9 cellular contexts compared by ENCODE assay signal in genomic region chr1:21322681-21323016, GRCh38. TPM values are rescaled to one million over a fixed set of nuclear protein-coding genes. Genes with fewer than 3 reads are reported as not detected.
DNase-seq lines count a peak whose midpoint lies in the region; ATAC-seq and TF ChIP-seq lines count a peak whose summit lies in the region.
"Had no signal": no experiment of that assay in that cellular context is flagged by ENCODE, and none has a peak within 500 bp of the region (broad histone marks: within the 10 kb centered on the region; RNA-seq: fewer than 3 reads in every experiment).

No MANE protein-coding gene starts in this region.

- TF ChIP-seq CTCF in GM23338 (conservative IDR thresholded peaks at IDR 0.05; ENCODE audit: low read depth in 2 of 2) (no peak), gastroesophageal sphincter (IDR thresholded peaks at IDR 0.05) (no peak)

- H3F3A ChIP-seq in GM23338 (replicated peaks; ENCODE audit: low read depth): no peaks in the 10 kb centered on the region

- peaks cover 88% of the 10 kb centered on the region for H3K4me1 ChIP-seq in GM23338 (ENCODE audit: insufficient read depth)
- peaks cover 8 to 100% (median 92%) of the 10 kb centered on the region in 3 donors for H3K4me1 ChIP-seq in gastroesophageal sphincter
- H3K4me1 ChIP-seq in skeletal muscle satellite cell (ENCODE audit: control insufficient read depth, insufficient read depth, low read length): peaks cover 81% of the 10 kb centered on the region

- no peak for DNase-seq in GM23338 (ENCODE audit: low spot score)
- DNase-seq in T-cell: no peak
- DNase-seq in activated gamma-delta T cell (lab: John Stamatoyannopoulos, UW): no peak
- DNase-seq in NCI-H226: no peak
- DNase-seq in stimulated activated CD4-positive, alpha-beta T cell treated with anti-CD3 and anti-CD28 coated beads, Interleukin-12 subunit alpha, Interleukin-12 subunit beta, amount 100 ng/mL, for 4 hours: no peak
- DNase-seq: activated CD4-positive, alpha-beta T cell treated with anti-CD3 and anti-CD28 coated beads, Interleukin-2, amount 50 U/mL, for 4 hours had no signal

- H3K9me3 ChIP-seq in gastroesophageal sphincter: no peaks in the 10 kb centered on the region
- no peaks in the 10 kb centered on the region for H3K9me3 ChIP-seq in skeletal muscle satellite cell (replicated peaks; ENCODE audit: low read length)

- TF ChIP-seq EP300 in gastroesophageal sphincter (IDR thresholded peaks at IDR 0.05): no peak

- ATAC-seq in GM23338 (peak; percentile 4), T-cell (replicated peaks in 1 of 4) (no peak), gastroesophageal sphincter (no peak), HG03520 (IDR thresholded peaks at IDR 0.05; ENCODE audit: unreplicated experiment) (no peak)

- no peaks in the 10 kb centered on the region for H4K20me1 ChIP-seq in GM23338 (replicated peaks; ENCODE audit: insufficient read depth)

- no peak for TF ChIP-seq POLR2A in gastroesophageal sphincter (IDR thresholded peaks at IDR 0.05)

- 29 to 45% methylated on average over 5 of the region's 6 CpGs for WGBS in gastroesophageal sphincter (ENCODE audit: low coverage in 1 of 2), 2 donors

- peak overlapping the region; percentile 92 for H3K27ac Mint-ChIP-seq in GM23338
- peak overlapping the region; percentile 67 to 88 for H3K27ac Mint-ChIP-seq in T-cell

- peak overlapping the region; percentile 37; the same call in 1 of the 3 replicates for H3K4me3 Mint-ChIP-seq in GM23338
- H3K4me3 Mint-ChIP-seq in T-cell: peak overlapping the region in 1 of 3 donors; percentile 83

- H3K36me3 Mint-ChIP-seq in GM23338 (ENCODE audit: low read depth) (no peaks in the 10 kb centered on the region), T-cell (peaks cover 16% of the 10 kb centered on the region)

- H3K9ac ChIP-seq in skeletal muscle satellite cell (ENCODE audit: low read depth, low read length): peak overlapping the region; percentile 56

- POLR2A ChIA-PET in T-cell (lab: Charles Lee): no interaction called here

- H3K27me3 ChIP-seq in GM23338 (ENCODE audit: insufficient read depth) (no peaks in the 10 kb centered on the region), gastroesophageal sphincter (no peaks in the 10 kb centered on the region), skeletal muscle satellite cell (ENCODE audit: control insufficient read depth, insufficient read depth, low read length) (no peaks in the 10 kb centered on the region)

- CTCF ChIA-PET in T-cell (lab: Charles Lee): no interaction called here

- H3K9me3 Mint-ChIP-seq in GM23338: no peaks in the 10 kb centered on the region
- no peaks in the 10 kb centered on the region for H3K9me3 Mint-ChIP-seq in T-cell

- H3K27me3 Mint-ChIP-seq in GM23338 (ENCODE audit: insufficient read depth, low read depth, poor library complexity) (peaks cover 16% of the 10 kb centered on the region), T-cell (no peaks in the 10 kb centered on the region)

- peaks cover 96% of the 10 kb centered on the region for H3K4me1 Mint-ChIP-seq in GM23338
- peaks cover 69 to 86% (median 77%) of the 10 kb centered on the region in 3 donors for H3K4me1 Mint-ChIP-seq in T-cell

- H3K4me2 ChIP-seq in GM23338 (peak overlapping the region; percentile 73), skeletal muscle satellite cell (ENCODE audit: low read length) (peak overlapping the region; percentile 43)

- H3K79me2 ChIP-seq in GM23338 (replicated peaks; ENCODE audit: insufficient read depth): peaks cover 20% of the 10 kb centered on the region

- H3K4me3 ChIP-seq in GM23338: peak overlapping the region; percentile 13; the same call in 1 of the 2 replicates
- no peak overlapping the region for H3K4me3 ChIP-seq in gastroesophageal sphincter
- peak overlapping the region; percentile 33 for H3K4me3 ChIP-seq in skeletal muscle satellite cell (ENCODE audit: low read length)

- H3K36me3 ChIP-seq in GM23338 (ENCODE audit: insufficient read depth) (no peaks in the 10 kb centered on the region), gastroesophageal sphincter (no peaks in the 10 kb centered on the region), skeletal muscle satellite cell (ENCODE audit: insufficient read depth, low read length) (no peaks in the 10 kb centered on the region)

- no peaks in the 10 kb centered on the region for H3K9me2 ChIP-seq in GM23338 (ENCODE audit: insufficient read depth)

- no peak overlapping the region for H2AFZ ChIP-seq in GM23338

- H3K27ac ChIP-seq in GM23338 (ENCODE audit: low read depth): peak overlapping the region; percentile 90
- peak overlapping the region in 3 of 4 donors; percentile 76 to 87 (median 86) for H3K27ac ChIP-seq in gastroesophageal sphincter

TF ChIP-seq in GM23338, 12 proteins besides CTCF, POLR2A, EP300 and RAD21 (continues in another document):
- no peak for TF ChIP-seq CREB1 (CRISPR knock-in tag; IDR thresholded peaks at IDR 0.05; ENCODE audit: low read depth)
- TF ChIP-seq ZNF331 (CRISPR knock-in tag; IDR thresholded peaks at IDR 0.05; ENCODE audit: low read depth): no peak
- no peak for TF ChIP-seq REST (IDR thresholded peaks at IDR 0.05; ENCODE audit: unreplicated experiment)
- no peak for TF ChIP-seq JUNB (IDR thresholded peaks at IDR 0.05; ENCODE audit: unreplicated experiment)

RNA-seq across cellular contexts. Expression of gene ECE1, which starts 32.4 kb away (rescaled TPM):
- total RNA-seq in GM23338 (2014; rRNA removed; shearing (Covaris generic)): 45.0 and 48.0 TPM in 2 replicates
- 10.4 and 11.0 TPM in 2 replicates for polyA plus RNA-seq in GM23338 (2016; fragmentation: Nextera tagmentation; extraction: Ambion mirVana)
- total RNA-seq in T-cell (10 to 100 TPM; 81.0 to 94.5 (median 87.1) TPM), gastroesophageal sphincter (10 to 100 TPM; 68.3 to 94.7 (median 69.9) TPM)
- total RNA-seq in skeletal muscle satellite cell (2012; rRNA removed): 40.4 and 63.6 TPM in 2 replicates

Comparison
In these comparisons a context has a peak if more than half of its experiments do, and no peak if none do; other contexts are left out.
1. H3K4me3 ChIP-seq: peak in GM23338 (single experiment) and skeletal muscle satellite cell (single experiment); none in gastroesophageal sphincter (0 of 2).